Comparison of ENCODE assay signal across 20 cellular contexts in genomic region chr10:70753841-70754621, GRCh38. TPM values are rescaled to one million over a fixed set of nuclear protein-coding genes. Genes with fewer than 3 reads are reported as not detected.
DNase-seq lines count a peak whose midpoint lies in the region; ATAC-seq and TF ChIP-seq lines count a peak whose summit lies in the region.
"Had no signal": no experiment of that assay in that cellular context is flagged by ENCODE, and none has a peak within 500 bp of the region (broad histone marks: within the 10 kb centered on the region; RNA-seq: fewer than 3 reads in every experiment).

No MANE protein-coding gene starts in this region.

- no peak overlapping the region for H4K8ac ChIP-seq in mesendoderm (ENCODE audit: low read depth, low read length)

- 63 to 67% methylated on average over 3 to 10 of the region's 15 CpGs for WGBS in gastroesophageal sphincter (ENCODE audit: low coverage in 1 of 2), 2 donors
- WGBS in mesendoderm (ENCODE audit: extremely low coverage, insufficient coverage, low lambda C conversion rate) = no CpG with 5 or more reads among the region's 15 CpGs

- H3K4me1 Mint-ChIP-seq in WTC11 = peaks cover 19% of the 10 kb centered on the region

- no peaks in the 10 kb centered on the region for H3K36me3 Mint-ChIP-seq in WTC11
- H3K36me3 Mint-ChIP-seq: activated naive CD4-positive, alpha-beta T cell treated with anti-CD3 and anti-CD28 coated beads, Interleukin-2, amount 50 U/mL, for 24 hours; neural progenitor cell had no signal

- H3K79me1 ChIP-seq in mesendoderm (ENCODE audit: low read length) = no peaks in the 10 kb centered on the region

- H4K5ac ChIP-seq in mesendoderm (ENCODE audit: low read length) = no peak overlapping the region

- H2BK120ac ChIP-seq in mesendoderm (ENCODE audit: low read depth, low read length) = no peak overlapping the region

- no peak for TF ChIP-seq EP300 in gastroesophageal sphincter (IDR thresholded peaks at IDR 0.05)

- ATAC-seq in WTC11 (peak; percentile 82), gastroesophageal sphincter (peak; percentile 17), GM21786 (IDR thresholded peaks at IDR 0.05; ENCODE audit: unreplicated experiment) (no peak)

- H3K23ac ChIP-seq in mesendoderm (ENCODE audit: low read length) = no peak overlapping the region

- H3K9ac ChIP-seq in mesendoderm (ENCODE audit: low read length) = no peak overlapping the region
- H3K9ac ChIP-seq: neural progenitor cell had no signal

- no peak overlapping the region for H2BK5ac ChIP-seq in mesendoderm (ENCODE audit: low read length)

- no peak overlapping the region for H3K4me2 ChIP-seq in mesendoderm (ENCODE audit: low read length)
- H3K4me2 ChIP-seq: hepatocyte, neural progenitor cell had no signal

- H3K4me3 ChIP-seq in AG10803 (ENCODE audit: low read length) = no peak overlapping the region
- no peak overlapping the region for H3K4me3 ChIP-seq in gastroesophageal sphincter
- no peak overlapping the region for H3K4me3 ChIP-seq in mesendoderm (ENCODE audit: low read length)
- H3K4me3 ChIP-seq: hepatocyte, neural progenitor cell had no signal

- peak overlapping the region; percentile 1 for H3K56ac ChIP-seq in mesendoderm (ENCODE audit: low read length)

- no peak overlapping the region for H2AK5ac ChIP-seq in mesendoderm (ENCODE audit: low read length)

- H3K9me3 ChIP-seq in gastroesophageal sphincter = no peaks in the 10 kb centered on the region

- no peak overlapping the region for H2BK15ac ChIP-seq in mesendoderm (replicated peaks; ENCODE audit: low read depth)

- H3K27ac ChIP-seq in gastroesophageal sphincter (no peak overlapping the region), mesendoderm (ENCODE audit: low read depth, low read length) (no peak overlapping the region)
- H3K27ac ChIP-seq: hepatocyte, neural progenitor cell had no signal

- H3K4me1 ChIP-seq in gastroesophageal sphincter (peaks cover 0 to 5% (median 0%) of the 10 kb centered on the region in 3 donors), mesendoderm (ENCODE audit: control insufficient read depth, low read depth, low read length) (no peaks in the 10 kb centered on the region)
- H3K4me1 ChIP-seq: neural progenitor cell had no signal

- no peak overlapping the region for H3K18ac ChIP-seq in mesendoderm (ENCODE audit: low read length)

- H3K36me3 ChIP-seq in gastroesophageal sphincter (no peaks in the 10 kb centered on the region), mesendoderm (ENCODE audit: control insufficient read depth, insufficient read depth, low read length) (no peaks in the 10 kb centered on the region)
- H3K36me3 ChIP-seq: neural progenitor cell had no signal

- POLR2A ChIA-PET in WTC11 (lab: Charles Lee) = interaction anchor here (1.1 kb wide), 1 partner anchor 23 kb away, joined by 3 read pairs; no protein-coding TSS in a partner anchor

- DNase-seq in AG10803 (ENCODE audit: low read depth) (peak; percentile 72), WTC11 (ENCODE audit: low spot score) (peak; percentile 36), mesendoderm (peak; percentile 72), H4 (ENCODE audit: low spot score) (no peak), NCI-H526 treated with DMSO at 0.1 percent for 48 hours (lab: John Stamatoyannopoulos, UW) (no peak), activated gamma-delta T cell (lab: John Stamatoyannopoulos, UW) (no peak)
- DNase-seq: HFFc6; Karpas-422; NCI-H1436 treated with DMSO at 0.1 percent for 48 hours; NCI-H748 treated with DMSO at 0.1 percent for 48 hours; stimulated activated naive CD4-positive, alpha-beta T cell treated with Interleukin-2 at 50 U/mL for 16 hours; SW 1271 had no signal

- H3K27me3 ChIP-seq in gastroesophageal sphincter (no peaks in the 10 kb centered on the region), mesendoderm (ENCODE audit: insufficient read depth, low read length, poor library complexity) (no peaks in the 10 kb centered on the region)
- H3K27me3 ChIP-seq: hepatocyte, neural progenitor cell had no signal

- CTCF ChIA-PET in WTC11 (lab: Charles Lee) = interaction anchor here (0.6 to 1.9 kb wide), 12 partner anchors 16 to 389 kb away, joined by 3 to 10 read pairs (median 4); partner anchors contain the start of gene ADAMTS14

- H3K4me3 Mint-ChIP-seq in WTC11 = no peak overlapping the region
- H3K4me3 Mint-ChIP-seq: activated naive CD4-positive, alpha-beta T cell treated with anti-CD3 and anti-CD28 coated beads, Interleukin-2, amount 50 U/mL, for 24 hours; central memory CD8-positive, alpha-beta T cell; HFFc6; neural progenitor cell had no signal

- no peaks in the 10 kb centered on the region for H3K79me2 ChIP-seq in mesendoderm (ENCODE audit: control insufficient read depth, insufficient read depth, low read length)
- H3K79me2 ChIP-seq: hepatocyte had no signal

- TF ChIP-seq CTCF in AG10803 (conservative IDR thresholded peaks at IDR 0.05; ENCODE audit: low read length) (no peak), WTC11 (IDR thresholded peaks at IDR 0.05) (no peak), gastroesophageal sphincter (IDR thresholded peaks at IDR 0.05) (no peak)

- TF ChIP-seq POLR2A in gastroesophageal sphincter (IDR thresholded peaks at IDR 0.05) = no peak

- no peaks in the 10 kb centered on the region for H3K27me3 Mint-ChIP-seq in WTC11 (ENCODE audit: low read depth)
- H3K27me3 Mint-ChIP-seq: activated naive CD4-positive, alpha-beta T cell treated with anti-CD3 and anti-CD28 coated beads, Interleukin-2, amount 50 U/mL, for 24 hours; central memory CD8-positive, alpha-beta T cell had no signal

- peak overlapping the region; percentile 63 for H3K27ac Mint-ChIP-seq in WTC11
- H3K27ac Mint-ChIP-seq: activated naive CD4-positive, alpha-beta T cell treated with anti-CD3 and anti-CD28 coated beads, Interleukin-2, amount 50 U/mL, for 24 hours; HFFc6 had no signal

- no peak overlapping the region for H3K4ac ChIP-seq in mesendoderm (ENCODE audit: low read depth, low read length)

- no peaks in the 10 kb centered on the region for H3K9me3 Mint-ChIP-seq in WTC11
- H3K9me3 Mint-ChIP-seq: activated naive CD4-positive, alpha-beta T cell treated with anti-CD3 and anti-CD28 coated beads, Interleukin-2, amount 50 U/mL, for 24 hours; central memory CD8-positive, alpha-beta T cell; HFFc6; neural progenitor cell had no signal

TF ChIP-seq in WTC11, 78 proteins besides CTCF, POLR2A, EP300 and RAD21 (continues in another document):
- TF ChIP-seq GTF2I (CRISPR knock-in tag; conservative IDR thresholded peaks at IDR 0.05) (no peak), SMAD4 (CRISPR knock-in tag; IDR thresholded peaks at IDR 0.05) (no peak), ZNF219 (CRISPR knock-in tag; IDR thresholded peaks at IDR 0.05; ENCODE audit: borderline replicate concordance) (no peak), NR2C2 (CRISPR knock-in tag; IDR thresholded peaks at IDR 0.05) (no peak), ATF1 (CRISPR knock-in tag; IDR thresholded peaks at IDR 0.05) (no peak), TCF7 (CRISPR knock-in tag; IDR thresholded peaks at IDR 0.05; ENCODE audit: low read depth) (no peak), ZSCAN18 (CRISPR knock-in tag; IDR thresholded peaks at IDR 0.05) (no peak), CREM (CRISPR knock-in tag; IDR thresholded peaks at IDR 0.05) (no peak), FOXJ3 (CRISPR knock-in tag; IDR thresholded peaks at IDR 0.05; ENCODE audit: borderline replicate concordance) (no peak)
- TF ChIP-seq, protein P1, sequence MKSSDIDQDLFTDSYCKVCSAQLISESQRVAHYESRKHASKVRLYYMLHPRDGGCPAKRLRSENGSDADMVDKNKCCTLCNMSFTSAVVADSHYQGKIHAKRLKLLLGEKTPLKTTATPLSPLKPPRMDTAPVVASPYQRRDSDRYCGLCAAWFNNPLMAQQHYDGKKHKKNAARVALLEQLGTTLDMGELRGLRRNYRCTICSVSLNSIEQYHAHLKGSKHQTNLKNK (CRISPR knock-in tag; IDR thresholded peaks at IDR 0.05) = no peak
- TF ChIP-seq, protein P2, sequence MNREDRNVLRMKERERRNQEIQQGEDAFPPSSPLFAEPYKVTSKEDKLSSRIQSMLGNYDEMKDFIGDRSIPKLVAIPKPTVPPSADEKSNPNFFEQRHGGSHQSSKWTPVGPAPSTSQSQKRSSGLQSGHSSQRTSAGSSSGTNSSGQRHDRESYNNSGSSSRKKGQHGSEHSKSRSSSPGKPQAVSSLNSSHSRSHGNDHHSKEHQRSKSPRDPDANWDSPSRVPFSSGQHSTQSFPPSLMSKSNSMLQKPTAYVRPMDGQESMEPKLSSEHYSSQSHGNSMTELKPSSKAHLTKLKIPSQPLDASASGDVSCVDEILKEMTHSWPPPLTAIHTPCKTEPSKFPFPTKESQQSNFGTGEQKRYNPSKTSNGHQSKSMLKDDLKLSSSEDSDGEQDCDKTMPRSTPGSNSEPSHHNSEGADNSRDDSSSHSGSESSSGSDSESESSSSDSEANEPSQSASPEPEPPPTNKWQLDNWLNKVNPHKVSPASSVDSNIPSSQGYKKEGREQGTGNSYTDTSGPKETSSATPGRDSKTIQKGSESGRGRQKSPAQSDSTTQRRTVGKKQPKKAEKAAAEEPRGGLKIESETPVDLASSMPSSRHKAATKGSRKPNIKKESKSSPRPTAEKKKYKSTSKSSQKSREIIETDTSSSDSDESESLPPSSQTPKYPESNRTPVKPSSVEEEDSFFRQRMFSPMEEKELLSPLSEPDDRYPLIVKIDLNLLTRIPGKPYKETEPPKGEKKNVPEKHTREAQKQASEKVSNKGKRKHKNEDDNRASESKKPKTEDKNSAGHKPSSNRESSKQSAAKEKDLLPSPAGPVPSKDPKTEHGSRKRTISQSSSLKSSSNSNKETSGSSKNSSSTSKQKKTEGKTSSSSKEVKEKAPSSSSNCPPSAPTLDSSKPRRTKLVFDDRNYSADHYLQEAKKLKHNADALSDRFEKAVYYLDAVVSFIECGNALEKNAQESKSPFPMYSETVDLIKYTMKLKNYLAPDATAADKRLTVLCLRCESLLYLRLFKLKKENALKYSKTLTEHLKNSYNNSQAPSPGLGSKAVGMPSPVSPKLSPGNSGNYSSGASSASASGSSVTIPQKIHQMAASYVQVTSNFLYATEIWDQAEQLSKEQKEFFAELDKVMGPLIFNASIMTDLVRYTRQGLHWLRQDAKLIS (CRISPR knock-in tag; IDR thresholded peaks at IDR 0.05; ENCODE audit: borderline replicate concordance) = no peak

RNA-seq across cellular contexts. Expression of gene TBATA, which starts 31.1 kb away (rescaled TPM):
- total RNA-seq in WTC11 (2021) = not detected in 3 replicates
- total RNA-seq in gastroesophageal sphincter = not detected
- polyA plus RNA-seq in mesendoderm (2013, experiment 1 of 2) = not detected
- not detected for polyA plus RNA-seq in mesendoderm (2013, experiment 2 of 2)
- not detected in 2 replicates for total RNA-seq in H4 (2014; rRNA removed; shearing (Covaris generic))
- total RNA-seq: hepatocyte, HFFc6, skeletal muscle tissue had no signal
- polyA plus RNA-seq: AG04450, hepatocyte had no signal

Comparison
In these comparisons a context has a peak if more than half of its experiments do, and no peak if none do; other contexts are left out.
1. DNase-seq: peak in AG10803 (single experiment), WTC11 (single experiment) and mesendoderm (single experiment); none in H4 (single experiment), NCI-H526 treated with DMSO at 0.1 percent for 48 hours (single experiment) and activated gamma-delta T cell (single experiment).